ENCODE assay signal across 11 cellular contexts in genomic region chr12:108696996-108697290, GRCh38. TPM values are rescaled to one million over a fixed set of nuclear protein-coding genes. Genes with fewer than 3 reads are reported as not detected.
DNase-seq lines count a peak whose midpoint lies in the region; ATAC-seq and TF ChIP-seq lines count a peak whose summit lies in the region.
"Had no signal": no experiment of that assay in that cellular context is flagged by ENCODE, and none has a peak within 500 bp of the region (broad histone marks: within the 10 kb centered on the region; RNA-seq: fewer than 3 reads in every experiment).

No MANE protein-coding gene starts in this region.

- H2AFZ ChIP-seq in mammary epithelial cell (ENCODE audit: low read depth, low read length), result no peak overlapping the region

- in situ Hi-C loops in mammary epithelial cell (cut with MboI; ENCODE audit: low sequenced_read_pairs in 2 of 2), result no loop called here

- TSS peak; percentile 76 for BruUV-seq in mammary epithelial cell (replicated peaks; lab: Mats Ljungman, UMichigan)

- 75 to 77% methylated on average over 2 of the region's 2 CpGs for WGBS in heart right ventricle, 2 donors
- 32% methylated on average over 2 of the region's 2 CpGs for WGBS in mammary epithelial cell (ENCODE audit: low coverage, missing lambda C conversion rate)

- no peak for TF ChIP-seq POLR2A in uterus (IDR thresholded peaks at IDR 0.05)
- TF ChIP-seq POLR2A in Peyer's patch (IDR thresholded peaks at IDR 0.05), result no peak

- H3K9me3 ChIP-seq in heart right ventricle (no peaks in the 10 kb centered on the region), mammary epithelial cell (replicated peaks; ENCODE audit: insufficient read depth, low read length) (no peaks in the 10 kb centered on the region), neutrophil (no peaks in the 10 kb centered on the region), uterus (no peaks in the 10 kb centered on the region), Peyer's patch (no peaks in the 10 kb centered on the region)

- H3K4me3 ChIP-seq in heart right ventricle (no peak overlapping the region), mammary epithelial cell (replicated peaks in 1 of 3; ENCODE audit: insufficient read depth in 1 of 3, low read depth in 2 of 3, low read length in 3 of 3) (peak overlapping the region in 1 of 3 experiments; percentile 22), neutrophil (ENCODE audit: low read depth in 1 of 2, low read length in 1 of 2) (no peak overlapping the region), uterus (no peak overlapping the region), Peyer's patch (no peak overlapping the region)

- no peak for DNase-seq in heart right ventricle
- DNase-seq in Right ventricle myocardium superior, result no peak
- DNase-seq in mammary epithelial cell, result no peak
- no peak for DNase-seq in uterus
- DNase-seq in Peyer's patch, result no peak
- DNase-seq: activated CD4-positive, alpha-beta T cell treated with anti-CD3 and anti-CD28 coated beads, Interleukin-2, amount 50 U/mL, for 4 hours; activated gamma-delta T cell treated with Interleukin-2 at 50 U/mL for 16 hours; NCI-H1436 had no signal

- CTCF ChIA-PET in mammary epithelial cell (lab: Charles Lee; ENCODE audit: low non-redundant PET), result no interaction called here

- peak overlapping the region in 8 of 10 donors; percentile 15 to 60 (median 40) for H3K27ac ChIP-seq in heart right ventricle
- peak overlapping the region; percentile 99 for H3K27ac ChIP-seq in mammary epithelial cell (ENCODE audit: insufficient read depth, low read depth, low read length)
- peak overlapping the region; percentile 48 for H3K27ac ChIP-seq in neutrophil
- H3K27ac ChIP-seq in uterus, result peak overlapping the region; percentile 95 to 99
- H3K27ac ChIP-seq in Peyer's patch, result peak overlapping the region in 2 of 4 donors; percentile 57 to 60

- H3K27me3 ChIP-seq in heart right ventricle (no peaks in the 10 kb centered on the region), mammary epithelial cell (ENCODE audit: insufficient read depth, low read length) (no peaks in the 10 kb centered on the region), neutrophil (no peaks in the 10 kb centered on the region), uterus (no peaks in the 10 kb centered on the region), Peyer's patch (no peaks in the 10 kb centered on the region)

- peak overlapping the region; percentile 87 for H3K9ac ChIP-seq in mammary epithelial cell (ENCODE audit: insufficient read depth, low read length)

- H3K36me3 ChIP-seq in heart right ventricle (peaks cover 0 to 48% (median 0%) of the 10 kb centered on the region in 9 donors), mammary epithelial cell (ENCODE audit: insufficient read depth, low read length) (peaks cover 22% of the 10 kb centered on the region), neutrophil (peaks cover 27% of the 10 kb centered on the region), uterus (no peaks in the 10 kb centered on the region), Peyer's patch (peaks cover 0 to 29% (median 0%) of the 10 kb centered on the region in 3 donors)

- peaks cover 77% of the 10 kb centered on the region for H3K79me2 ChIP-seq in mammary epithelial cell (ENCODE audit: insufficient read depth, low read length)

- peaks cover 23 to 95% (median 79%) of the 10 kb centered on the region in 9 donors for H3K4me1 ChIP-seq in heart right ventricle
- H3K4me1 ChIP-seq in mammary epithelial cell (ENCODE audit: insufficient read depth, low read length), result peaks cover 67% of the 10 kb centered on the region
- peaks cover 14 to 21% of the 10 kb centered on the region in 2 experiments for H3K4me1 ChIP-seq in neutrophil (ENCODE audit: control insufficient read depth in 1 of 2, insufficient read depth in 1 of 2, low read depth in 1 of 2, low read length in 1 of 2)
- peaks cover 33 to 40% of the 10 kb centered on the region in 2 donors for H3K4me1 ChIP-seq in uterus
- peaks cover 0 to 19% (median 6%) of the 10 kb centered on the region in 4 donors for H3K4me1 ChIP-seq in Peyer's patch

- dilution Hi-C loops in mammary epithelial cell (cut with HindIII; ENCODE audit: low sequenced_read_pairs), result no loop called here

- TF ChIP-seq CTCF in heart right ventricle (IDR thresholded peaks at IDR 0.05) (no peak), mammary epithelial cell (conservative IDR thresholded peaks at IDR 0.05 in 1 of 2, IDR thresholded peaks at IDR 0.05 in 1 of 2; ENCODE audit: extremely low read depth in 1 of 2, insufficient read depth in 1 of 2, low read depth in 1 of 2, low read length in 2 of 2) (no peak), neutrophil (IDR thresholded peaks at IDR 0.05) (no peak), uterus (IDR thresholded peaks at IDR 0.05) (no peak), Peyer's patch (IDR thresholded peaks at IDR 0.05) (no peak)

- H4K20me1 ChIP-seq in mammary epithelial cell (ENCODE audit: insufficient read depth, low read length), result no peaks in the 10 kb centered on the region

- no peak for ATAC-seq in heart right ventricle
- ATAC-seq in Right ventricle myocardium superior (ENCODE audit: poor library complexity), result no peak
- ATAC-seq in GM19324 (IDR thresholded peaks at IDR 0.05; ENCODE audit: low FRiP score, unreplicated experiment), result no peak
- ATAC-seq in HG03457 (IDR thresholded peaks at IDR 0.05; ENCODE audit: unreplicated experiment), result no peak

- intact Hi-C loops in heart right ventricle (cut with DNase I), result no loop called here
- intact Hi-C loops in Right ventricle myocardium superior (cut with DNase I), result no loop called here
- intact Hi-C loops in mammary epithelial cell (cut with micrococcal nuclease), result loop anchor here (1.0 kb wide), 3 partner anchors 27 to 34 kb away; partner anchors contain the start of gene CORO1C
- intact Hi-C loops in uterus (cut with DNase I; ENCODE audit: low total_unique reads), result no loop called here

- H3K4me2 ChIP-seq in mammary epithelial cell (ENCODE audit: insufficient read depth, low read depth, low read length), result peak overlapping the region; percentile 75

RNA-seq across cellular contexts. Expression of gene CORO1C, which starts 34.4 kb away (rescaled TPM):
- total RNA-seq in heart right ventricle (10 to 100 TPM; 50.2 to 88.6 (median 59.1) TPM), Right ventricle myocardium superior (69.1 TPM), mammary epithelial cell (100 to 1,000 TPM; 173 to 245 TPM), uterus (100 to 1,000 TPM; 129 to 357 (median 235) TPM), Peyer's patch (100 to 1,000 TPM in 1 of 4 donors, 10 to 100 TPM in 3; 76.3 to 144 (median 87.4) TPM)
- polyA plus RNA-seq in heart right ventricle (10 to 100 TPM; 25.5 to 34.5 TPM), mammary epithelial cell (188 TPM)
- 790 TPM for polyA minus RNA-seq in mammary epithelial cell
